In the genomic region with DNA sequence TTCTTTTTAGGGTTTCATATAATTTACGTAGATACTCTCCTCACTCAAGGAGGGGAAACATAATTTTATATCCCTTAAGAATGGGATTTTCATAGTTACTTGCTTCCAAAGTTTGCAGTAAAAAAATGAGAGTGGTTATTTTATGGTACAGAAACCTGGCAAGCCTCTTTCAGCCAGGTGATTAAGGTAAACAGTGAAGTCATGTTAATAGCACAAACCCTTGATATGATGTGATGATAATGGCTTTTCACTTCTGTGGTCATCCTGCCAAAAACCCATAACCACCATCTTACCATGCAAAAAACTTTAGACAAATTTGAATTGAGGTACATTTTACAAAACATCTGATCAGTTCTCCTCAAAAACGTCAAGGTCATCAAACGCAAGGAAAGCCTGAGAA, we compare ENCODE assay signal across 1 cellular context.
TF ChIP-seq lines count a peak whose summit lies in the region.

No MANE protein-coding gene starts in this region.

TF ChIP-seq in H1, 55 proteins besides CTCF, POLR2A, EP300 and RAD21:
- TF ChIP-seq CBX5 (IDR thresholded peaks at IDR 0.05; ENCODE audit: low read depth, low read length) (no peak), CBX8 (IDR thresholded peaks at IDR 0.05; ENCODE audit: borderline replicate concordance, low read depth, low read length) (no peak), BACH1 (IDR thresholded peaks at IDR 0.05; ENCODE audit: low read length) (no peak), KDM4A (IDR thresholded peaks at IDR 0.05; ENCODE audit: low read depth, low read length, severe bottlenecking) (no peak), FOSL1 (IDR thresholded peaks at IDR 0.05; ENCODE audit: insufficient read depth, low read depth, low read length) (no peak), HDAC6 (IDR thresholded peaks at IDR 0.05; ENCODE audit: low read depth, low read length) (no peak), CREB1 (IDR thresholded peaks at IDR 0.05) (no peak), JUN (IDR thresholded peaks at IDR 0.05; ENCODE audit: low read depth, low read length) (no peak), POU5F1 (IDR thresholded peaks at IDR 0.05; ENCODE audit: low read depth, low read length) (no peak), EZH2 (IDR thresholded peaks at IDR 0.05; ENCODE audit: low read depth, low read length, severe bottlenecking) (no peak), GABPA (IDR thresholded peaks at IDR 0.05; ENCODE audit: borderline replicate concordance, insufficient read depth, low read length) (no peak), SIRT6 (IDR thresholded peaks at IDR 0.05; ENCODE audit: low read length) (no peak), ZNF274 (IDR thresholded peaks at IDR 0.05; ENCODE audit: borderline replicate concordance, extremely low read depth, low read length) (no peak), NRF1 (IDR thresholded peaks at IDR 0.05; ENCODE audit: low read depth, low read length) (no peak), SUZ12 (IDR thresholded peaks at IDR 0.05; ENCODE audit: low read length) (no peak), HDAC2 (IDR thresholded peaks at IDR 0.05; ENCODE audit: borderline replicate concordance in 1 of 2, low read depth in 2 of 2, low read length in 2 of 2) (no peak), RXRA (IDR thresholded peaks at IDR 0.05; ENCODE audit: insufficient read depth, low read depth, low read length) (no peak), SP1 (IDR thresholded peaks at IDR 0.05; ENCODE audit: low read depth, low read length) (no peak), E2F6 (IDR thresholded peaks at IDR 0.05) (no peak), SIX5 (IDR thresholded peaks at IDR 0.05; ENCODE audit: low read depth, low read length) (no peak)
